ENCODE assay signal across 16 cellular contexts in the genomic region with DNA sequence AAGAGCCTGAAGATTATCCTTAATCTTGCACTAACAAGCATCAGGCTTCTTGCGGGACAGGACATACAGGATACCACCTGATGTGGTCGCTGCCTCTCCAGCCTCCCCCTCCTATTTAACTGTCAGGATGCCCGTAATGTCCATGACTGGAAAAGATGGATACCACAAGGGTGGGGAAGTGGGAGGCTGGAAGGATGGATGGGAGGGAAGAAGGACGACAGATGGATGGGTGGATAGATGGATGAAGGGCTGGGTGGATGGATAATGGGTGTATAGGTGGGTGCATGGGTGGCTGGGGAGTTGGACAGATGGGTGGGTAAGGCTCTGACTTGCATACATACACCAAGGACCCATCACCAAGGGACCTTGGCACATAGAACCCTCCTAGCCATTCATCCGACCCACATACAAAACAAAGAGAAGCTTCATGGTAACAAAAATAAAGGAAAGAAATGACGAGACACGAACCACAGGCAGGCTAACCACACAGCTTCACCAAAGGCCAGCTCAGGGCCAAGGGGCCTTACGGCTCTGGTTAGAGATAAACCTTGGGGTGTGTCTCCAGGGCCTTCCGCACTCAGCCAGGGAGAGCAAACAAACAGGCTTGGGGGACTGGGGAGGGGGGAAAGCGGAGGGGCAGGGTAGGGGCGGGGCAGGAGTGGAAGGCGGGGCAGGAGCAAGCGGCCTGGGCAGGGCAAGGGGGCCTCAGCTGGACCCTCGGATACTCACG.
"Had no signal": no experiment of that assay in that cellular context is flagged by ENCODE, and none has a peak within 500 bp of the region (broad histone marks: within the 10 kb centered on the region; RNA-seq: fewer than 3 reads in every experiment).

No MANE protein-coding gene starts in this region.

- H3K4me1 ChIP-seq: right atrium auricular region, uterus had no signal

- H3K27me3 ChIP-seq: heart left ventricle, right atrium auricular region, uterus had no signal

- H3K36me3 ChIP-seq: uterus had no signal

- H3K4me3 ChIP-seq: heart left ventricle, right atrium auricular region, uterus had no signal

- H3K27ac ChIP-seq: right atrium auricular region, uterus had no signal

- H3K9me3 ChIP-seq: heart left ventricle, right atrium auricular region, uterus had no signal

- H3K4me3 Mint-ChIP-seq: activated naive CD8-positive, alpha-beta T cell treated with anti-CD3 and anti-CD28 coated beads, Interleukin-2, amount 10 ng/mL, durations not matched to agents 7 days and 5 days; nephron; stimulated activated naive CD8-positive, alpha-beta T cell treated with anti-CD3 and anti-CD28 coated beads, Interleukin-15, Interleukin-2, amounts not matched to agents 100 ng/mL and 50 ng/mL, for 24 hours had no signal

- H3K27me3 Mint-ChIP-seq: activated naive CD8-positive, alpha-beta T cell treated with anti-CD3 and anti-CD28 coated beads, Interleukin-2, amount 10 ng/mL, durations not matched to agents 7 days and 5 days; stimulated activated naive CD8-positive, alpha-beta T cell treated with anti-CD3 and anti-CD28 coated beads, Interleukin-15, Interleukin-2, amounts not matched to agents 100 ng/mL and 50 ng/mL, for 24 hours had no signal

- DNase-seq: activated CD4-positive, alpha-beta T cell treated with anti-CD3 and anti-CD28 coated beads, Interleukin-2, amount 50 U/mL, for 4 hours; activated CD4-positive, CD25-positive, alpha-beta regulatory T cell treated with anti-CD3 and anti-CD28 coated beads, Interleukin-2, amount 50 U/mL, for 72 hours; activated naive CD4-positive, alpha-beta T cell; activated naive CD8-positive, alpha-beta T cell treated with anti-CD3 and anti-CD28 coated beads, Interleukin-2, amount 10 ng/mL, durations not matched to agents 7 days and 5 days; activated T-cell treated with anti-CD3 and anti-CD28 coated beads for 4 hours; anterior cingulate cortex; cortex of kidney; effector CD8-positive, alpha-beta T cell; heart left ventricle; mammary epithelial cell; occipital lobe; T-helper 2 cell; uterus had no signal

- H3K36me3 Mint-ChIP-seq: activated naive CD8-positive, alpha-beta T cell treated with anti-CD3 and anti-CD28 coated beads, Interleukin-2, amount 10 ng/mL, durations not matched to agents 7 days and 5 days had no signal

- ATAC-seq: heart left ventricle had no signal

- H3K4me1 Mint-ChIP-seq: activated naive CD8-positive, alpha-beta T cell treated with anti-CD3 and anti-CD28 coated beads, Interleukin-2, amount 10 ng/mL, durations not matched to agents 7 days and 5 days; nephron had no signal

- H3K9me3 Mint-ChIP-seq: activated naive CD8-positive, alpha-beta T cell treated with anti-CD3 and anti-CD28 coated beads, Interleukin-2, amount 10 ng/mL, durations not matched to agents 7 days and 5 days; nephron; stimulated activated naive CD8-positive, alpha-beta T cell treated with anti-CD3 and anti-CD28 coated beads, Interleukin-15, Interleukin-2, amounts not matched to agents 100 ng/mL and 50 ng/mL, for 24 hours had no signal

- H3K27ac Mint-ChIP-seq: activated naive CD8-positive, alpha-beta T cell treated with anti-CD3 and anti-CD28 coated beads, Interleukin-2, amount 10 ng/mL, durations not matched to agents 7 days and 5 days; nephron; stimulated activated naive CD8-positive, alpha-beta T cell treated with anti-CD3 and anti-CD28 coated beads, Interleukin-15, Interleukin-2, amounts not matched to agents 100 ng/mL and 50 ng/mL, for 24 hours had no signal
